ENCODE assay signal across 1 cellular context in genomic region chr11:89182773-89183172, GRCh38.
TF ChIP-seq lines count a peak whose summit lies in the region.

No MANE protein-coding gene starts in this region.

TF ChIP-seq in SK-N-SH, 30 proteins besides CTCF, POLR2A, EP300 and RAD21 (continued from another document):
- TF ChIP-seq, protein P1, sequence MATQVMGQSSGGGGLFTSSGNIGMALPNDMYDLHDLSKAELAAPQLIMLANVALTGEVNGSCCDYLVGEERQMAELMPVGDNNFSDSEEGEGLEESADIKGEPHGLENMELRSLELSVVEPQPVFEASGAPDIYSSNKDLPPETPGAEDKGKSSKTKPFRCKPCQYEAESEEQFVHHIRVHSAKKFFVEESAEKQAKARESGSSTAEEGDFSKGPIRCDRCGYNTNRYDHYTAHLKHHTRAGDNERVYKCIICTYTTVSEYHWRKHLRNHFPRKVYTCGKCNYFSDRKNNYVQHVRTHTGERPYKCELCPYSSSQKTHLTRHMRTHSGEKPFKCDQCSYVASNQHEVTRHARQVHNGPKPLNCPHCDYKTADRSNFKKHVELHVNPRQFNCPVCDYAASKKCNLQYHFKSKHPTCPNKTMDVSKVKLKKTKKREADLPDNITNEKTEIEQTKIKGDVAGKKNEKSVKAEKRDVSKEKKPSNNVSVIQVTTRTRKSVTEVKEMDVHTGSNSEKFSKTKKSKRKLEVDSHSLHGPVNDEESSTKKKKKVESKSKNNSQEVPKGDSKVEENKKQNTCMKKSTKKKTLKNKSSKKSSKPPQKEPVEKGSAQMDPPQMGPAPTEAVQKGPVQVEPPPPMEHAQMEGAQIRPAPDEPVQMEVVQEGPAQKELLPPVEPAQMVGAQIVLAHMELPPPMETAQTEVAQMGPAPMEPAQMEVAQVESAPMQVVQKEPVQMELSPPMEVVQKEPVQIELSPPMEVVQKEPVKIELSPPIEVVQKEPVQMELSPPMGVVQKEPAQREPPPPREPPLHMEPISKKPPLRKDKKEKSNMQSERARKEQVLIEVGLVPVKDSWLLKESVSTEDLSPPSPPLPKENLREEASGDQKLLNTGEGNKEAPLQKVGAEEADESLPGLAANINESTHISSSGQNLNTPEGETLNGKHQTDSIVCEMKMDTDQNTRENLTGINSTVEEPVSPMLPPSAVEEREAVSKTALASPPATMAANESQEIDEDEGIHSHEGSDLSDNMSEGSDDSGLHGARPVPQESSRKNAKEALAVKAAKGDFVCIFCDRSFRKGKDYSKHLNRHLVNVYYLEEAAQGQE (IDR thresholded peaks at IDR 0.05; ENCODE audit: low read depth, low read length) = no peak
- TF ChIP-seq MEF2A (IDR thresholded peaks at IDR 0.05; ENCODE audit: borderline replicate concordance, low read depth) = no peak
- TF ChIP-seq, protein P2, sequence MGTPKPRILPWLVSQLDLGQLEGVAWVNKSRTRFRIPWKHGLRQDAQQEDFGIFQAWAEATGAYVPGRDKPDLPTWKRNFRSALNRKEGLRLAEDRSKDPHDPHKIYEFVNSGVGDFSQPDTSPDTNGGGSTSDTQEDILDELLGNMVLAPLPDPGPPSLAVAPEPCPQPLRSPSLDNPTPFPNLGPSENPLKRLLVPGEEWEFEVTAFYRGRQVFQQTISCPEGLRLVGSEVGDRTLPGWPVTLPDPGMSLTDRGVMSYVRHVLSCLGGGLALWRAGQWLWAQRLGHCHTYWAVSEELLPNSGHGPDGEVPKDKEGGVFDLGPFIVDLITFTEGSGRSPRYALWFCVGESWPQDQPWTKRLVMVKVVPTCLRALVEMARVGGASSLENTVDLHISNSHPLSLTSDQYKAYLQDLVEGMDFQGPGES (IDR thresholded peaks at IDR 0.05; ENCODE audit: low read depth, low read length) = no peak
- no peak for TF ChIP-seq JUND (IDR thresholded peaks at IDR 0.05)
- TF ChIP-seq ZBTB33 (IDR thresholded peaks at IDR 0.05; ENCODE audit: borderline replicate concordance, low read depth) = no peak
- TF ChIP-seq GABPA (IDR thresholded peaks at IDR 0.05; ENCODE audit: low read depth) = no peak
- no peak for TF ChIP-seq RFX5 (IDR thresholded peaks at IDR 0.05; ENCODE audit: low read length)
- TF ChIP-seq, protein P3, sequence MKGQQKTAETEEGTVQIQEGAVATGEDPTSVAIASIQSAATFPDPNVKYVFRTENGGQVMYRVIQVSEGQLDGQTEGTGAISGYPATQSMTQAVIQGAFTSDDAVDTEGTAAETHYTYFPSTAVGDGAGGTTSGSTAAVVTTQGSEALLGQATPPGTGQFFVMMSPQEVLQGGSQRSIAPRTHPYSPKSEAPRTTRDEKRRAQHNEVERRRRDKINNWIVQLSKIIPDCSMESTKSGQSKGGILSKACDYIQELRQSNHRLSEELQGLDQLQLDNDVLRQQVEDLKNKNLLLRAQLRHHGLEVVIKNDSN (IDR thresholded peaks at IDR 0.05; ENCODE audit: borderline replicate concordance, low read depth) = no peak
- TF ChIP-seq YY1 (IDR thresholded peaks at IDR 0.05; ENCODE audit: low read depth) = no peak
- TF ChIP-seq NFIC (IDR thresholded peaks at IDR 0.05; ENCODE audit: borderline replicate concordance) = no peak
- no peak for TF ChIP-seq FOSL2 (IDR thresholded peaks at IDR 0.05; ENCODE audit: borderline replicate concordance, low read depth)
- TF ChIP-seq FOXM1 (IDR thresholded peaks at IDR 0.05; ENCODE audit: low read depth) = no peak
- TF ChIP-seq SIN3A (IDR thresholded peaks at IDR 0.05; ENCODE audit: borderline replicate concordance, low read depth, low read length) = no peak
- no peak for TF ChIP-seq ELF1 (IDR thresholded peaks at IDR 0.05)
- TF ChIP-seq RCOR1 (IDR thresholded peaks at IDR 0.05; ENCODE audit: low read length) = no peak
